In genomic region chr11:124753207-124753606, GRCh38 we compare ENCODE assay signal across 1 cellular context.
TF ChIP-seq lines count a peak whose summit lies in the region.

No MANE protein-coding gene starts in this region.

TF ChIP-seq in IMR-90, 13 proteins besides CTCF, POLR2A, EP300 and RAD21:
- no peak for TF ChIP-seq MAFK (IDR thresholded peaks at IDR 0.05; ENCODE audit: low read depth, low read length)
- TF ChIP-seq ELK1 (IDR thresholded peaks at IDR 0.05; ENCODE audit: borderline replicate concordance, low read depth, low read length): no peak
- no peak for TF ChIP-seq SMC3 (IDR thresholded peaks at IDR 0.05; ENCODE audit: low read depth, low read length)
TF ChIP-seq in IMR-90: peak in this region for 0.
